17 cellular contexts compared by ENCODE assay signal in the genomic region with DNA sequence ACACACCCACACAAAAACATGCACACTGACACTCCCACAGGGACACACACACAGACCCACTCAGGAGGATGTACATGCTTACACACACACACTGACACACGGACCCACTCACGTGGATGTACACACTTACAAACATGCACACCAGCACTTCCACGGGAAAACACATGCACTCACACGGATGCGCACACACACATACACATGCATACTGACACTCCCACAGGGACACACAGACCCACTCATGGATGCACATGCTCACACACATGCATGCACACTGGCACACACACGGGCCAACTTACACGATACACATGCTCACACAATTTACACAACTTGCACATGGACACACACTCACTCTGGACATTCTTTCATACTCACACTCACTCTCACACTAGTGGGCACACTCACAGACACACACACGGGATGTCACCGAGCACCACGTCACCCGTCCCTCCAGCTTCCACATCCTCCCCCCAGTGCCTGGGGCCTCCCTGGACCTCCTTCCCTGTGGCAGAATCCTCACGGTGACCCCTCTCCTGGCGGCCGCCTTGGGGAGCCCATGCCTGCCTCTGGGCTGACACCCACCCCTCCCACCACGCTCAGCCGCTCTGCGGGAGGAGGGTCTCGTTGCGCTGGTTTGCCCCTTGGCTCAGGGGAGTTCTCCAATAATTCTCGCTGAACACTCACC. TPM values are rescaled to one million over a fixed set of nuclear protein-coding genes. Genes with fewer than 3 reads are reported as not detected.
A peak's percentile ranks its signal among the peaks of the same experiment; 100 is the strongest.
DNase-seq lines count a peak whose midpoint lies in the region; ATAC-seq and TF ChIP-seq lines count a peak whose summit lies in the region.
"Had no signal": no experiment of that assay in that cellular context is flagged by ENCODE, and none has a peak within 500 bp of the region (broad histone marks: within the 10 kb centered on the region; RNA-seq: fewer than 3 reads in every experiment).

No MANE protein-coding gene starts in this region.

- no peaks in the 10 kb centered on the region for H3K9me3 ChIP-seq in GM23248 (ENCODE audit: low read depth)
- H3K9me3 ChIP-seq in spleen, result no peaks in the 10 kb centered on the region
- no peaks in the 10 kb centered on the region for H3K9me3 ChIP-seq in hepatocyte (ENCODE audit: low read depth)
- no peaks in the 10 kb centered on the region for H3K9me3 ChIP-seq in osteoblast (ENCODE audit: low read depth, low read length)
- H3K9me3 ChIP-seq: Peyer's patch, SJCRH30 had no signal

- TF ChIP-seq POLR2A in spleen (IDR thresholded peaks at IDR 0.05), result no peak

- H3K79me2 ChIP-seq in GM23248 (ENCODE audit: insufficient read depth) (peaks cover 95% of the 10 kb centered on the region), hepatocyte (no peaks in the 10 kb centered on the region), osteoblast (ENCODE audit: insufficient read depth, low read length) (peaks cover 10% of the 10 kb centered on the region)

- peaks cover 6% of the 10 kb centered on the region for H3K4me1 ChIP-seq in GM23248 (ENCODE audit: insufficient read depth)
- no peaks in the 10 kb centered on the region for H3K4me1 ChIP-seq in spleen
- H3K4me1 ChIP-seq in hepatocyte (ENCODE audit: insufficient read depth), result no peaks in the 10 kb centered on the region
- H3K4me1 ChIP-seq in osteoblast (ENCODE audit: insufficient read depth, low read length), result peaks cover 5% of the 10 kb centered on the region
- H3K4me1 ChIP-seq: Peyer's patch, SJCRH30 had no signal

- peaks cover 10% of the 10 kb centered on the region for H3K4me1 Mint-ChIP-seq in chondrocyte (ENCODE audit: low read depth)
- peaks cover 12% of the 10 kb centered on the region for H3K4me1 Mint-ChIP-seq in mesothelial cell of epicardium

- H3K9me3 Mint-ChIP-seq in chondrocyte (ENCODE audit: low read depth) (no peaks in the 10 kb centered on the region), mesothelial cell of epicardium (no peaks in the 10 kb centered on the region)

- TF ChIP-seq CTCF in chondrocyte (IDR thresholded peaks at IDR 0.05), result no peak
- TF ChIP-seq CTCF in mesothelial cell of epicardium (IDR thresholded peaks at IDR 0.05; ENCODE audit: unreplicated experiment), result no peak
- no peak for TF ChIP-seq CTCF in spleen (IDR thresholded peaks at IDR 0.05 in 8 of 11, conservative IDR thresholded peaks at IDR 0.05 in 3 of 11)
- no peak for TF ChIP-seq CTCF in hepatocyte (IDR thresholded peaks at IDR 0.05; ENCODE audit: poor library complexity)
- no peak for TF ChIP-seq CTCF in osteoblast (IDR thresholded peaks at IDR 0.05; ENCODE audit: extremely low read depth, low read depth, low read length)

- H3K4me2 ChIP-seq in GM23248 (ENCODE audit: unreplicated experiment) (no peak overlapping the region), hepatocyte (no peak overlapping the region), osteoblast (ENCODE audit: insufficient read depth, low read length) (no peak overlapping the region)

- H4K20me1 ChIP-seq in GM23248 (ENCODE audit: insufficient read depth) (peaks cover 18% of the 10 kb centered on the region; the same call in 1 of the 2 replicates), hepatocyte (ENCODE audit: insufficient read depth, poor library complexity, severe bottlenecking) (no peaks in the 10 kb centered on the region), osteoblast (ENCODE audit: insufficient read depth, low read length) (no peaks in the 10 kb centered on the region)

- H3K9me2 ChIP-seq in GM23248 (ENCODE audit: insufficient read depth) (no peaks in the 10 kb centered on the region), hepatocyte (replicated peaks; ENCODE audit: insufficient read depth) (no peaks in the 10 kb centered on the region)

- H3K4me3 ChIP-seq in GM23248, result no peak overlapping the region
- no peak overlapping the region for H3K4me3 ChIP-seq in spleen
- no peak overlapping the region for H3K4me3 ChIP-seq in hepatocyte
- H3K4me3 ChIP-seq in osteoblast (ENCODE audit: insufficient read depth, low read length), result no peak overlapping the region
- H3K4me3 ChIP-seq: Peyer's patch, SJCRH30 had no signal

- intact Hi-C loops in spleen (cut with DNase I; ENCODE audit: low total_unique reads), result no loop called here

- H3F3A ChIP-seq in GM23248 (ENCODE audit: insufficient read depth), result peaks cover 80% of the 10 kb centered on the region

- ATAC-seq in HG03521 (IDR thresholded peaks at IDR 0.05; ENCODE audit: unreplicated experiment), result no peak

- in situ Hi-C loops in GM23248 (cut with MboI), result no loop called here

- H3K36me3 Mint-ChIP-seq in chondrocyte (ENCODE audit: low read depth) (no peaks in the 10 kb centered on the region), mesothelial cell of epicardium (no peaks in the 10 kb centered on the region)

- no peak overlapping the region for H3K4me3 Mint-ChIP-seq in chondrocyte (ENCODE audit: unreplicated experiment)
- no peak overlapping the region for H3K4me3 Mint-ChIP-seq in mesothelial cell of epicardium

- peaks cover 23% of the 10 kb centered on the region for H3K36me3 ChIP-seq in GM23248 (ENCODE audit: low read depth)
- no peaks in the 10 kb centered on the region for H3K36me3 ChIP-seq in spleen
- H3K36me3 ChIP-seq in hepatocyte (replicated peaks; ENCODE audit: insufficient read depth, low read depth), result no peaks in the 10 kb centered on the region
- H3K36me3 ChIP-seq in osteoblast (ENCODE audit: insufficient read depth, low read length), result no peaks in the 10 kb centered on the region
- H3K36me3 ChIP-seq: Peyer's patch, SJCRH30 had no signal

- H2AFZ ChIP-seq in GM23248 (no peak overlapping the region), hepatocyte (no peak overlapping the region), osteoblast (ENCODE audit: low read length) (no peak overlapping the region)

- WGBS in GM23248 (ENCODE audit: low coverage in 1 of 2, low lambda C conversion rate in 2 of 2, missing lambda C conversion rate in 2 of 2), 2 experiments, result 64 to 65% methylated on average over 20 of the region's 20 CpGs
- 86 to 92% (median 89%) methylated on average over 20 of the region's 20 CpGs for WGBS in spleen, 5 donors
- WGBS in hepatocyte (ENCODE audit: low lambda C conversion rate, missing lambda C conversion rate), result 86% methylated on average over 20 of the region's 20 CpGs

- no peak overlapping the region for H3K27ac Mint-ChIP-seq in chondrocyte (ENCODE audit: unreplicated experiment)
- H3K27ac Mint-ChIP-seq in mesothelial cell of epicardium, result peak overlapping the region; percentile 7

- DNase-seq in GM23248 (peak; percentile 32), chondrocyte (ENCODE audit: low spot score) (peak; percentile 75), mesothelial cell of epicardium (ENCODE audit: low spot score in 2 of 2, unreplicated experiment in 2 of 2) (no peak), spleen (peak; percentile 54), hepatocyte (ENCODE audit: low spot score) (no peak), osteoblast (ENCODE audit: insufficient read length, low spot score, missing footprints) (no peak)
- DNase-seq: COR-L47, DMS79, HCEC 1CT, Kasumi-1, NCI-H1694, NCI-H2081, NCI-H2171, Peyer's patch, SJCRH30 had no signal

- H3K27me3 Mint-ChIP-seq in chondrocyte (ENCODE audit: low read depth), result no peaks in the 10 kb centered on the region
- H3K27me3 Mint-ChIP-seq in mesothelial cell of epicardium (ENCODE audit: low read depth), result no peaks in the 10 kb centered on the region

- H3K27me3 ChIP-seq in GM23248 (replicated peaks; ENCODE audit: insufficient read depth) (no peaks in the 10 kb centered on the region), spleen (replicated peaks in 1 of 7) (peaks cover 0 to 17% (median 0%) of the 10 kb centered on the region in 7 donors), hepatocyte (no peaks in the 10 kb centered on the region), osteoblast (ENCODE audit: insufficient read depth, low read length) (no peaks in the 10 kb centered on the region)
- H3K27me3 ChIP-seq: Peyer's patch had no signal

- no peak overlapping the region for H3K9ac ChIP-seq in GM23248

- H3K27ac ChIP-seq in GM23248, result no peak overlapping the region; the same call in 1 of the 2 replicates
- H3K27ac ChIP-seq in spleen, result no peak overlapping the region
- no peak overlapping the region for H3K27ac ChIP-seq in hepatocyte
- H3K27ac ChIP-seq in osteoblast (ENCODE audit: low read depth, low read length), result no peak overlapping the region
- H3K27ac ChIP-seq: Peyer's patch, SJCRH30 had no signal

RNA-seq across cellular contexts. Expression of gene TWIST2, which starts 58.5 kb away (rescaled TPM):
- total RNA-seq in GM23248 (2014; rRNA removed; shearing (Covaris generic)), result 467 and 544 TPM in 2 replicates
- polyA plus RNA-seq in GM23248 (2016; fragmentation: Nextera tagmentation; extraction: Ambion mirVana) (248 and 253 TPM in 2 replicates), spleen (1 to 10 TPM; 1.7 to 2.4 (median 2.1) TPM), hepatocyte (11.3 and 13.5 TPM in 2 replicates)
- total RNA-seq in chondrocyte (1.8 to 9.1 TPM (median 2.4 TPM) in 3 replicates), mesothelial cell of epicardium (17.8 to 19.6 TPM (median 18.6 TPM) in 3 replicates), spleen (1 to 10 TPM; 2.1 to 9.0 (median 2.6) TPM), hepatocyte (19.7 and 21.1 TPM in 2 replicates), osteoblast (9.4 TPM in 2 replicates)
- total RNA-seq: OCI-LY7, SJCRH30 had no signal

Comparison
In these comparisons a context has a peak if more than half of its experiments do, and no peak if none do; other contexts are left out.
1. DNase-seq: peak in GM23248 (single experiment), chondrocyte (single experiment) and spleen (single experiment); none in mesothelial cell of epicardium (0 of 2), hepatocyte (single experiment) and osteoblast (single experiment).
2. RNA of gene TWIST2, which starts 58.5 kb away (total RNA-seq): 467 to 544 TPM in GM23248; 19.7 to 21.1 TPM in hepatocyte, 17.8 to 19.6 TPM in mesothelial cell of epicardium, 9.4 TPM in osteoblast, 2.1 to 9.0 TPM in spleen and 1.8 to 9.1 TPM in chondrocyte; every median in the first group is over 10 times any median in the second.